Comparison of ENCODE assay signal across 8 cellular contexts in the genomic region with DNA sequence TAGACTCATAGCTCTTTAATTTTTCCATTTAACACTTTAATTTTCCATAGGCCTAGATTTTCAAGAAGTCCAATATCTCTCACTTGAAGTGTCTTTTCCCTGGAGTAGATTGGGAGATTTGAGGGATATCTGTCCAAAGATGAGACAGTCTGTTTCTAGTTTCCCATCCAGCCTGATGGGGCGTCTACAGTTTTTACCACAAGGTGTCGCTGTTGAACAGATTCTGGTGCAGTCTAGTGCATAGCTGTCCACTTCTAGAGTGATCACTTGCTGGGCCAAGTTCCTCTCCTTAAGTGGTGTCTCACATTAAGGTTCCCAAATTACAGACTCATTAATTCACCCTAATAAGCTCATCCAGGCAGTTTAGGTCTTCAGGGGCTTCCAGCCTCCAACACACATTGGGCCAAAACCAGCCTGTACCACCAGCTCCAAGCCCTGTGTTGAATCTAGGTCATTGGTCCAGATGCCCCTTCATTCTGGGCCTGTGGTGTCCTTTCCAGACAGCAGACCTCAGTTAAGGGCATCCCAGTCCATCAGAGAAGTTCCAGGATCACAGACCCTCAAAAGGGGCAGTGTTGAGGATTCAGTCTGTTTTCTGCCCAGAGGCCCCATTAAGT. TPM values are rescaled to one million over a fixed set of nuclear protein-coding genes. Genes with fewer than 3 reads are reported as not detected.
A peak's percentile ranks its signal among the peaks of the same experiment; 100 is the strongest.
DNase-seq lines count a peak whose midpoint lies in the region; ATAC-seq and TF ChIP-seq lines count a peak whose summit lies in the region.

No MANE protein-coding gene starts in this region.

- ATAC-seq in GM23338, result no peak; the same call in 2 of the 3 replicates

- peaks cover 30% of the 10 kb centered on the region for H3K9me3 Mint-ChIP-seq in GM23338

- TF ChIP-seq CTCF in AG09309 (IDR thresholded peaks at IDR 0.05; ENCODE audit: control insufficient read depth, insufficient read depth, low read depth, low read length, missing control alignments), result peak; percentile 48
- peak; percentile 83 to 89 for TF ChIP-seq CTCF in GM23338 (conservative IDR thresholded peaks at IDR 0.05; ENCODE audit: low read depth in 2 of 2)
- TF ChIP-seq CTCF in SU-DHL-6 (IDR thresholded peaks at IDR 0.05; ENCODE audit: insufficient read depth, low read length, poor library complexity, severe bottlenecking), result peak; percentile 36
- TF ChIP-seq CTCF in mammary epithelial cell (conservative IDR thresholded peaks at IDR 0.05 in 1 of 2, IDR thresholded peaks at IDR 0.05 in 1 of 2; ENCODE audit: extremely low read depth in 1 of 2, insufficient read depth in 1 of 2, low read depth in 1 of 2, low read length in 2 of 2), result peak; percentile 70 to 72
- TF ChIP-seq CTCF in neutrophil (IDR thresholded peaks at IDR 0.05), result peak; percentile 66
- no peak for TF ChIP-seq CTCF in ovary (IDR thresholded peaks at IDR 0.05)

- no peak for TF ChIP-seq EP300 in ovary (IDR thresholded peaks at IDR 0.05)

- no peak overlapping the region for H3K27ac Mint-ChIP-seq in GM23338

- H3K4me1 ChIP-seq in GM23338 (ENCODE audit: insufficient read depth) (no peaks in the 10 kb centered on the region), mammary epithelial cell (ENCODE audit: insufficient read depth, low read length) (no peaks in the 10 kb centered on the region), neutrophil (ENCODE audit: control insufficient read depth in 1 of 2, insufficient read depth in 1 of 2, low read depth in 1 of 2, low read length in 1 of 2) (peaks cover 22 to 28% of the 10 kb centered on the region in 2 experiments), ovary (ENCODE audit: insufficient read depth) (no peaks in the 10 kb centered on the region)

- no peak for TF ChIP-seq POLR2A in ovary (IDR thresholded peaks at IDR 0.05)

- dilution Hi-C loops in mammary epithelial cell (cut with HindIII; ENCODE audit: low sequenced_read_pairs), result no loop called here

- H3K79me2 ChIP-seq in GM23338 (replicated peaks; ENCODE audit: insufficient read depth) (no peaks in the 10 kb centered on the region), SU-DHL-6 (ENCODE audit: insufficient read depth, low read length) (no peaks in the 10 kb centered on the region), mammary epithelial cell (ENCODE audit: insufficient read depth, low read length) (no peaks in the 10 kb centered on the region)

- H3K27me3 ChIP-seq in GM23338 (ENCODE audit: insufficient read depth) (peaks cover 5% of the 10 kb centered on the region; the same call in 1 of the 2 replicates), SU-DHL-6 (ENCODE audit: low read length) (no peaks in the 10 kb centered on the region), mammary epithelial cell (ENCODE audit: insufficient read depth, low read length) (no peaks in the 10 kb centered on the region), neutrophil (no peaks in the 10 kb centered on the region), ovary (no peaks in the 10 kb centered on the region)

- H3F3A ChIP-seq in GM23338 (replicated peaks; ENCODE audit: low read depth) (no peaks in the 10 kb centered on the region), SU-DHL-6 (ENCODE audit: insufficient read depth) (no peaks in the 10 kb centered on the region)

- peaks cover 7% of the 10 kb centered on the region for H3K4me1 Mint-ChIP-seq in GM23338

- DNase-seq in AG09309 (ENCODE audit: low read depth) (no peak), GM23338 (ENCODE audit: low spot score) (peak; percentile 64), mammary epithelial cell (peak; percentile 26), COR-L47 (lab: John Stamatoyannopoulos, UW) (no peak), ovary (no peak), HPDE6-E6E7 (ENCODE audit: extremely low spot score) (no peak)

- H3K4me2 ChIP-seq in GM23338 (no peak overlapping the region), SU-DHL-6 (ENCODE audit: low read depth, low read length, poor library complexity, severe bottlenecking) (no peak overlapping the region), mammary epithelial cell (ENCODE audit: insufficient read depth, low read depth, low read length) (no peak overlapping the region)

- H3K4me3 ChIP-seq in AG09309 (ENCODE audit: control insufficient read depth, low read depth, low read length) (no peak overlapping the region), GM23338 (no peak overlapping the region), SU-DHL-6 (ENCODE audit: insufficient read depth, low read length, poor library complexity, severe bottlenecking) (no peak overlapping the region), mammary epithelial cell (replicated peaks in 1 of 3; ENCODE audit: insufficient read depth in 1 of 3, low read depth in 2 of 3, low read length in 3 of 3) (no peak overlapping the region), neutrophil (ENCODE audit: low read depth in 1 of 2, low read length in 1 of 2) (no peak overlapping the region), ovary (no peak overlapping the region)

- WGBS in mammary epithelial cell (ENCODE audit: low coverage, missing lambda C conversion rate), result 14% methylated on average over 2 of the region's 2 CpGs
- 42 to 54% (median 49%) methylated on average over 2 of the region's 2 CpGs for whole genome bisulfite sequencing in ovary, 3 donors

- peaks cover 8% of the 10 kb centered on the region for H3K27me3 Mint-ChIP-seq in GM23338 (ENCODE audit: insufficient read depth, low read depth, poor library complexity)

- no TSS peak for BruUV-seq in mammary epithelial cell (replicated peaks; lab: Mats Ljungman, UMichigan)

- intact Hi-C loops in mammary epithelial cell (cut with micrococcal nuclease), result loop anchor here (1.0 kb wide), 2 partner anchors 76 to 135 kb away; no protein-coding TSS in a partner anchor
- intact Hi-C loops in ovary (cut with DNase I), result loop anchor here in 1 of 4 donors (10.0 kb wide), 1 partner anchor 133 kb away; no protein-coding TSS in a partner anchor

- no peak overlapping the region for H3K9ac ChIP-seq in SU-DHL-6 (ENCODE audit: low read length)
- H3K9ac ChIP-seq in mammary epithelial cell (ENCODE audit: insufficient read depth, low read length), result no peak overlapping the region

- H2AFZ ChIP-seq in GM23338, result no peak overlapping the region
- H2AFZ ChIP-seq in SU-DHL-6 (ENCODE audit: low read depth, low read length, severe bottlenecking), result no peak overlapping the region
- no peak overlapping the region for H2AFZ ChIP-seq in mammary epithelial cell (ENCODE audit: low read depth, low read length)

- no peak overlapping the region for H3K4me3 Mint-ChIP-seq in GM23338

- H3K36me3 Mint-ChIP-seq in GM23338 (ENCODE audit: low read depth), result peaks cover 22% of the 10 kb centered on the region

- H3K9me3 ChIP-seq in SU-DHL-6 (ENCODE audit: insufficient read depth, low read length), result peaks cover 20% of the 10 kb centered on the region; the same call in 1 of the 2 replicates
- H3K9me3 ChIP-seq in mammary epithelial cell (replicated peaks; ENCODE audit: insufficient read depth, low read length), result peaks cover 25% of the 10 kb centered on the region
- no peaks in the 10 kb centered on the region for H3K9me3 ChIP-seq in neutrophil
- H3K9me3 ChIP-seq in ovary, result no peaks in the 10 kb centered on the region

- H4K20me1 ChIP-seq in GM23338 (replicated peaks; ENCODE audit: insufficient read depth) (no peaks in the 10 kb centered on the region), SU-DHL-6 (ENCODE audit: low read depth, low read length) (no peaks in the 10 kb centered on the region), mammary epithelial cell (ENCODE audit: insufficient read depth, low read length) (no peaks in the 10 kb centered on the region)

- CTCF ChIA-PET in mammary epithelial cell (lab: Charles Lee; ENCODE audit: low non-redundant PET), result interaction anchor here (0.5 to 1.2 kb wide), 2 partner anchors 135 to 317 kb away, joined by 5 to 9 read pairs; no protein-coding TSS in a partner anchor

- in situ Hi-C loops in mammary epithelial cell (cut with MboI; ENCODE audit: low sequenced_read_pairs in 2 of 2), result loop anchor here (25.0 kb wide), 3 partner anchors 309 to 634 kb away; partner anchors contain the start of genes BRD7 (in 1 of the 2) and CNEP1R1 (in 1 of the 2)

- no peak overlapping the region for H3K27ac ChIP-seq in GM23338 (ENCODE audit: low read depth)
- no peak overlapping the region for H3K27ac ChIP-seq in SU-DHL-6 (ENCODE audit: low read depth, low read length)
- H3K27ac ChIP-seq in mammary epithelial cell (ENCODE audit: insufficient read depth, low read depth, low read length), result no peak overlapping the region
- peak overlapping the region; percentile 35 for H3K27ac ChIP-seq in neutrophil
- no peak overlapping the region for H3K27ac ChIP-seq in ovary

- H3K36me3 ChIP-seq in GM23338 (ENCODE audit: insufficient read depth), result no peaks in the 10 kb centered on the region
- 0 out of 2 replicates have a peak, but pooled peaks cover 6% of the 10 kb centered on the region for H3K36me3 ChIP-seq in SU-DHL-6 (ENCODE audit: low read length)
- H3K36me3 ChIP-seq in mammary epithelial cell (ENCODE audit: insufficient read depth, low read length), result no peaks in the 10 kb centered on the region
- peaks cover 90% of the 10 kb centered on the region for H3K36me3 ChIP-seq in neutrophil
- H3K36me3 ChIP-seq in ovary, result no peaks in the 10 kb centered on the region

- H3K9me2 ChIP-seq in GM23338 (ENCODE audit: insufficient read depth), result no peaks in the 10 kb centered on the region
- H3K9me2 ChIP-seq in SU-DHL-6 (replicated peaks; ENCODE audit: insufficient read depth, low read length), result no peaks in the 10 kb centered on the region

TF ChIP-seq in GM23338, 12 proteins besides CTCF, POLR2A, EP300 and RAD21 (continues in another document):
- TF ChIP-seq CREB1 (CRISPR knock-in tag; IDR thresholded peaks at IDR 0.05; ENCODE audit: low read depth), result no peak
- no peak for TF ChIP-seq STAT1 (IDR thresholded peaks at IDR 0.05; ENCODE audit: unreplicated experiment)
- TF ChIP-seq EZH2 (IDR thresholded peaks at IDR 0.05; ENCODE audit: low read depth, unreplicated experiment), result no peak
- no peak for TF ChIP-seq NANOG (IDR thresholded peaks at IDR 0.05; ENCODE audit: borderline replicate concordance)

RNA-seq across cellular contexts. Expression of gene SNX20, which starts 9.4 kb away (rescaled TPM):
- total RNA-seq in GM23338 (2014; rRNA removed; shearing (Covaris generic)), result not detected in 2 replicates
- not detected in 2 replicates for polyA plus RNA-seq in GM23338 (2016; fragmentation: Nextera tagmentation; extraction: Ambion mirVana)
- total RNA-seq in mammary epithelial cell, result not detected
- not detected for polyA plus RNA-seq in mammary epithelial cell
- not detected for polyA minus RNA-seq in mammary epithelial cell
- 1 to 10 TPM in 2 of 7 donors, under 1 TPM in 5; 0.48 to 1.3 (median 0.82) TPM for total RNA-seq in ovary
- polyA plus RNA-seq in ovary, result 1 to 10 TPM in 1 of 2 donors, under 1 TPM in 1; 0.38 to 2.7 TPM

RNA-seq across cellular contexts. Expression of gene NOD2, which starts 21.7 kb away (rescaled TPM):
- total RNA-seq in GM23338 (2014; rRNA removed; shearing (Covaris generic)), result 0.66 and 3.3 TPM in 2 replicates
- polyA plus RNA-seq in GM23338 (2016; fragmentation: Nextera tagmentation; extraction: Ambion mirVana), result 0.12 and 0.27 TPM in 2 replicates
- total RNA-seq in mammary epithelial cell, result under 1 TPM; 0.17 to 0.66 TPM
- polyA plus RNA-seq in mammary epithelial cell, result 0.28 TPM
- polyA minus RNA-seq in mammary epithelial cell, result 2.1 TPM
- 1 to 10 TPM in 6 of 7 donors, under 1 TPM in 1; 0.88 to 1.5 (median 1.1) TPM for total RNA-seq in ovary
- 1 to 10 TPM in 1 of 2 donors, under 1 TPM in 1; 0.53 to 1.4 TPM for polyA plus RNA-seq in ovary

Comparison
In these comparisons a context has a peak if more than half of its experiments do, and no peak if none do; other contexts are left out.
1. DNase-seq: peak in GM23338 (single experiment) and mammary epithelial cell (single experiment); none in AG09309 (single experiment), COR-L47 (single experiment), ovary (0 of 5) and HPDE6-E6E7 (single experiment).
2. CTCF ChIP-seq: peak in AG09309 (single experiment), GM23338 (2 of 2), SU-DHL-6 (single experiment), mammary epithelial cell (2 of 2) and neutrophil (single experiment); none in ovary (0 of 3).